In the genomic region with DNA sequence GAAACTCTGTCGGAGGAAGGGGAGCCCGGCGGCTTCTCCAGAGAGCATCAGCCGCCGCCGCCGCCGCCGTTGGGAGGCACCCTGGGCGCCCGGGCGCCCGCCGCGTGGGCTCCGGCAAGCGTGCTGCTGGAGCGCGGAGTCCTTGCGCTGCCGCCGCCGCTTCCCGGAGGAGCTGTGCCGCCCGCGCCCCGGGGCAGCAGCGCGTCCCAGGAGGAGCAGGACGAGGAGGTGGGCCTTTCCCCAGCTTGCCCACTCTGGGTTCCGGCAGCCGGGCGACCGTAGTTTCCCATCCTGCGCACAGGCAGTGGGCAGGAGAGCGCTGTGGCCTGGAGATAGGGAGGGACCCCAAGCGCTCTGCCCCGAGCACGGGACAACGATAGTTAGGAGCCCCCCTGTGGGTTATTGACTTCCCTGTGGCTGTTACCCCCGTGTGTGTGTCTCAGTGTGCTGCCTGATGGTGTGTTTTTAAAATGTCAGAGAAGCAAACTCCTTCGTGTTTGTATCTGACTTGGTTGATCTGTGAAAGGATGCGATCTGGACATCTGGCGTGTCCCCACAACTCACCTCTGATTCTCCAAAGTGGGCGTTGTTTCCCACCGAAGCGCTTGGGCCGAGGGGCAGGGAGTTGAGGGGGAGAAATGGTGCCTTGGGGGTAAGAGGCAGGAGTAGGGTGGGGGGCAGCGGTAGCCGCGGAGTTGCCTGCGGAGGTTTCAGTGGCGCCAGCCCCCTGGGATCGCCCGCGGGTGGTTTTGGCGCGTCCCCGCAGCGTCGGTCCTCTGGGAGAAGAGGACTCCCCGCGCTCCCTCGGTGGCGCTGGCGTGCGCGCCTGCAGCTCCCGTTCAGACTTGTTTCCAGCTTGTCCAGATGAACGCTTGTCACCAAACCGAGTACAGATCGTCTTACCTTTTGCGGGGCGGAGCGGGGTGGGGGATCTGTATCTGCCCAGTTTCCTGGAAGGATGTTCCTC, we compare ENCODE assay signal across 8 cellular contexts. TPM values are rescaled to one million over a fixed set of nuclear protein-coding genes. Genes with fewer than 3 reads are reported as not detected.
A peak's percentile ranks its signal among the peaks of the same experiment; 100 is the strongest.
DNase-seq lines count a peak whose midpoint lies in the region; ATAC-seq and TF ChIP-seq lines count a peak whose summit lies in the region.

No MANE protein-coding gene starts in this region.

- peaks cover 56% of the 10 kb centered on the region for H3K27me3 ChIP-seq in WERI-Rb-1 (ENCODE audit: insufficient read depth, low read depth, severe bottlenecking)

- TF ChIP-seq CTCF in WERI-Rb-1 (IDR thresholded peaks at IDR 0.05; ENCODE audit: low read depth, low read length) (peak; percentile 33), fibroblast of villous mesenchyme (IDR thresholded peaks at IDR 0.05; ENCODE audit: insufficient read depth, low read depth, low read length) (no peak)

- intact Hi-C loops in sciatic nerve (cut with DNase I): no loop called here

- H3K4me3 Mint-ChIP-seq in natural killer cell treated with Interleukin-12 subunit alpha and Interleukin-12 subunit beta and Interleukin-15 and Interleukin-18, amount 100 ng/mL, for 72 hours: peak overlapping the region; percentile 78

- ATAC-seq in GM19455 (IDR thresholded peaks at IDR 0.05; ENCODE audit: unreplicated experiment) (peak; percentile 31), sciatic nerve (no peak)
- peak; percentile 4 to 39 for ATAC-seq in natural killer cell treated with Interleukin-12 subunit alpha and Interleukin-12 subunit beta and Interleukin-15 and Interleukin-18, amount 100 ng/mL, for 72 hours

- H3K27ac ChIP-seq in KOPT-K1 (ENCODE audit: low read depth, low read length, poor library complexity, severe bottlenecking) (peak overlapping the region; percentile 48), WERI-Rb-1 (no peak overlapping the region)

- H3K27ac Mint-ChIP-seq in natural killer cell treated with Interleukin-12 subunit alpha and Interleukin-12 subunit beta and Interleukin-15 and Interleukin-18, amount 100 ng/mL, for 72 hours: no peak overlapping the region

- no peaks in the 10 kb centered on the region for H3K36me3 Mint-ChIP-seq in natural killer cell treated with Interleukin-12 subunit alpha and Interleukin-12 subunit beta and Interleukin-15 and Interleukin-18, amount 100 ng/mL, for 72 hours

- H3K4me3 ChIP-seq in WERI-Rb-1 (ENCODE audit: low read depth, low read length) (peak overlapping the region; percentile 62), fibroblast of villous mesenchyme (ENCODE audit: low read depth, low read length) (peak overlapping the region; percentile 56)

- H3K4me1 Mint-ChIP-seq in natural killer cell treated with Interleukin-12 subunit alpha and Interleukin-12 subunit beta and Interleukin-15 and Interleukin-18, amount 100 ng/mL, for 72 hours (ENCODE audit: low read depth in 2 of 2): peaks cover 5% of the 10 kb centered on the region in 2 donors

- peaks cover 37 to 74% of the 10 kb centered on the region in 2 donors for H3K27me3 Mint-ChIP-seq in natural killer cell treated with Interleukin-12 subunit alpha and Interleukin-12 subunit beta and Interleukin-15 and Interleukin-18, amount 100 ng/mL, for 72 hours

- H3K9me3 Mint-ChIP-seq in natural killer cell treated with Interleukin-12 subunit alpha and Interleukin-12 subunit beta and Interleukin-15 and Interleukin-18, amount 100 ng/mL, for 72 hours: no peaks in the 10 kb centered on the region

- H3K9me3 ChIP-seq in KOPT-K1 (ENCODE audit: insufficient read depth, low read length, poor library complexity, severe bottlenecking) (peaks cover 9% of the 10 kb centered on the region), WERI-Rb-1 (ENCODE audit: severe bottlenecking) (no peaks in the 10 kb centered on the region)

- H3K36me3 ChIP-seq in KOPT-K1 (ENCODE audit: insufficient read depth, low read length) (no peaks in the 10 kb centered on the region), WERI-Rb-1 (no peaks in the 10 kb centered on the region)

- DNase-seq in COLO668 (lab: John Stamatoyannopoulos, UW; ENCODE audit: unreplicated experiment) (peak; percentile 73), WERI-Rb-1 (peak; percentile 51), fibroblast of villous mesenchyme (ENCODE audit: low read depth) (peak; percentile 8), pons (ENCODE audit: low spot score) (no peak), sciatic nerve (ENCODE audit: low spot score) (no peak)
- DNase-seq in natural killer cell treated with Interleukin-12 subunit alpha and Interleukin-12 subunit beta and Interleukin-15 and Interleukin-18, amount 100 ng/mL, for 72 hours (ENCODE audit: low spot score): no peak

RNA-seq across cellular contexts. Expression of a gene that starts 0.9 kb away (rescaled TPM):
- total RNA-seq in fibroblast of villous mesenchyme: 5.8 and 8.2 TPM in 2 replicates
- 10 to 100 TPM; 15.9 to 53.1 TPM for total RNA-seq in natural killer cell treated with Interleukin-12 subunit alpha and Interleukin-12 subunit beta and Interleukin-15 and Interleukin-18, amount 100 ng/mL, for 72 hours
- total RNA-seq in sciatic nerve: 47.9 TPM

Comparison
In these comparisons a context has a peak if more than half of its experiments do, and no peak if none do; other contexts are left out.
1. DNase-seq: peak in COLO668 (single experiment), WERI-Rb-1 (single experiment) and fibroblast of villous mesenchyme (single experiment); none in natural killer cell treated with Interleukin-12 subunit alpha and Interleukin-12 subunit beta and Interleukin-15 and Interleukin-18, amount 100 ng/mL, for 72 hours (single experiment), pons (single experiment) and sciatic nerve (single experiment).